8 cellular contexts compared by ENCODE assay signal in genomic region chr15:99732268-99732641, GRCh38. TPM values are rescaled to one million over a fixed set of nuclear protein-coding genes. Genes with fewer than 3 reads are reported as not detected.
A peak's percentile ranks its signal among the peaks of the same experiment; 100 is the strongest.
DNase-seq lines count a peak whose midpoint lies in the region; ATAC-seq and TF ChIP-seq lines count a peak whose summit lies in the region.

No MANE protein-coding gene starts in this region.

- H3K4me1 ChIP-seq in duodenal mucosa (ENCODE audit: control insufficient read depth in 1 of 2, insufficient read depth in 2 of 2, low read length in 2 of 2) (peaks cover 6 to 15% of the 10 kb centered on the region in 2 donors), muscle layer of colon (ENCODE audit: insufficient read depth, low read length) (peaks cover 13% of the 10 kb centered on the region)

- no peaks in the 10 kb centered on the region for H3K27me3 ChIP-seq in duodenal mucosa (ENCODE audit: control insufficient read depth in 1 of 2, insufficient read depth in 2 of 2, low read length in 2 of 2)
- H3K27me3 ChIP-seq in muscle layer of colon (ENCODE audit: control insufficient read depth in 1 of 2, insufficient read depth in 2 of 2, low read length in 2 of 2): no peaks in the 10 kb centered on the region

- H3K27ac ChIP-seq in duodenal mucosa (ENCODE audit: low read depth, low read length) (no peak overlapping the region), muscle layer of colon (ENCODE audit: low read depth, low read length) (peak overlapping the region; percentile 73)

- DNase-seq in AG09309 (ENCODE audit: low read depth): no peak
- DNase-seq in M059J (ENCODE audit: low read depth): peak; percentile 15
- no peak for DNase-seq in posterior cingulate gyrus
- no peak for DNase-seq in cerebellum (ENCODE audit: low spot score)

- H3K4me3 ChIP-seq in AG09309 (ENCODE audit: control insufficient read depth, low read depth, low read length) (peak overlapping the region; percentile 89), duodenal mucosa (ENCODE audit: low read depth in 1 of 2, low read length in 2 of 2) (peak overlapping the region; percentile 66 to 73), muscle layer of colon (ENCODE audit: low read depth in 1 of 2, low read length in 2 of 2) (peak overlapping the region; percentile 65 to 86)

- H3K36me3 ChIP-seq in duodenal mucosa (ENCODE audit: control insufficient read depth in 1 of 2, insufficient read depth in 2 of 2, low read length in 2 of 2) (peaks cover 0 to 16% of the 10 kb centered on the region in 2 donors), muscle layer of colon (ENCODE audit: insufficient read depth, low read length) (peaks cover 8% of the 10 kb centered on the region)

- intact Hi-C loops in posterior cingulate gyrus (cut with DNase I): loop anchor here (5.0 to 10.0 kb wide), 3 partner anchors 167 to 627 kb away; partner anchors contain the start of genes MEF2A and SYNM

- ATAC-seq in GM19467 (IDR thresholded peaks at IDR 0.05; ENCODE audit: unreplicated experiment): no peak
- no peak for ATAC-seq in HG02798 (IDR thresholded peaks at IDR 0.05; ENCODE audit: poor library complexity, unreplicated experiment)

- peak overlapping the region; percentile 67 to 71 for H3K9ac ChIP-seq in duodenal mucosa (ENCODE audit: low read depth in 1 of 2, low read length in 2 of 2)
- peak overlapping the region; percentile 41 for H3K9ac ChIP-seq in muscle layer of colon (ENCODE audit: low read length)

- no peak for TF ChIP-seq CTCF in AG09309 (IDR thresholded peaks at IDR 0.05; ENCODE audit: control insufficient read depth, insufficient read depth, low read depth, low read length, missing control alignments)

- H3K9me3 ChIP-seq in duodenal mucosa (ENCODE audit: control insufficient read depth in 1 of 2, low read length in 2 of 2) (no peaks in the 10 kb centered on the region), muscle layer of colon (ENCODE audit: low read length) (no peaks in the 10 kb centered on the region)

RNA-seq across cellular contexts. Expression of gene LYSMD4, which starts 1.0 kb away (rescaled TPM):
- total RNA-seq in M059J (2014; rRNA removed; shearing (Covaris generic)): 1.3 and 3.5 TPM in 2 replicates
- total RNA-seq in cerebellum: 16.7 TPM
